In the genomic region with DNA sequence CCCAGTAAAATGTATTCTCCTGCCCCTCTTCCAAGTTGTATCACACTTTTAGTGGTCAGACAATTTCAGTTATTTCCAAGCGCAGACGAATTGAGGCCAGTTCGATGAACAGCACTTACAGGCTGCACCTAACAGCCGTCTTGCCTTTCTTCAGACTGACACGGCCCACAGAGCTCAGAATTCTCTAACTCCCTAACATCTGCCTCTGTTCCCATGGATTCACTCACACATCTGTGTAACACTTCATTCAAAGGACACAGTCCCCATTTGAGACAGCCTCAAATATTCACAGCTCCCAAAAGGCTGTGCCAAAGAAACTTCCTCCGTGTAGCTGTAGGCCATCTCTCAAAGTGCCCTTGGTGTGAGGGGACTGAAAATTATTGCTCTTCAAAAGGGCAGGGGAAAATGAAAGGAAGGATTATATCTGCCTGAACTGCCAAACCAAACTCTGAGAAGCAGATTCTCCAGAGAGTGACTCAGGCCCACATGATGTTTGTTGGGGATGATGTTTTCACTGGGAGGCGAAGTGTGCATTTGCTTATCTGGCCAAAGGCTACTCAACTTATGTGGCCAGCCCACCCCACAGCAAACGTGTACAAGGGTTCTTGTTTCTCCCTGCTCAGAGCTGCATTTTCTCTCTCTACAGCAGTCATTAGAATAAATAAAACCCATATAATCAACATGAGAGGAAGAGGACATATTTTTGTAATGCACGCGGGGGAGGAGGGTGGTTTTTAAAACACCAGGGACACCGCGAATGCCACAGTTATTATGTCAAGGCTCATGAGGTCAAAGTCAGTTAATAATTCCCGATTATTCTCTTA, we compare ENCODE assay signal across 1 cellular context.
TF ChIP-seq lines count a peak whose summit lies in the region.

No MANE protein-coding gene starts in this region.

TF ChIP-seq in HEK293, 187 proteins besides CTCF, POLR2A, EP300 and RAD21 (continued from another document):
- TF ChIP-seq, protein P1, sequence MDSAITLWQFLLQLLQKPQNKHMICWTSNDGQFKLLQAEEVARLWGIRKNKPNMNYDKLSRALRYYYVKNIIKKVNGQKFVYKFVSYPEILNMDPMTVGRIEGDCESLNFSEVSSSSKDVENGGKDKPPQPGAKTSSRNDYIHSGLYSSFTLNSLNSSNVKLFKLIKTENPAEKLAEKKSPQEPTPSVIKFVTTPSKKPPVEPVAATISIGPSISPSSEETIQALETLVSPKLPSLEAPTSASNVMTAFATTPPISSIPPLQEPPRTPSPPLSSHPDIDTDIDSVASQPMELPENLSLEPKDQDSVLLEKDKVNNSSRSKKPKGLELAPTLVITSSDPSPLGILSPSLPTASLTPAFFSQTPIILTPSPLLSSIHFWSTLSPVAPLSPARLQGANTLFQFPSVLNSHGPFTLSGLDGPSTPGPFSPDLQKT (IDR thresholded peaks at IDR 0.05; ENCODE audit: borderline replicate concordance, low read depth, low read length) = no peak
- TF ChIP-seq, protein P2, sequence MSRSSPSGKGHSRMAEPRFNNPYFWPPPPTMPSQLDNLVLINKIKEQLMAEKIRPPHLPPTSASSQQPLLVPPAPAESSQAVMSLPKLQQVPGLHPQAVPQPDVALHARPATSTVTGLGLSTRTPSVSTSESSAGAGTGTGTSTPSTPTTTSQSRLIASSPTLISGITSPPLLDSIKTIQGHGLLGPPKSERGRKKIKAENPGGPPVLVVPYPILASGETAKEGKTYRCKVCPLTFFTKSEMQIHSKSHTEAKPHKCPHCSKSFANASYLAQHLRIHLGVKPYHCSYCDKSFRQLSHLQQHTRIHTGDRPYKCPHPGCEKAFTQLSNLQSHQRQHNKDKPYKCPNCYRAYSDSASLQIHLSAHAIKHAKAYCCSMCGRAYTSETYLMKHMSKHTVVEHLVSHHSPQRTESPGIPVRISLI (tag by site-specific recombination; IDR thresholded peaks at IDR 0.05) = no peak
- TF ChIP-seq ZNF514 (tag by site-specific recombination; IDR thresholded peaks at IDR 0.05) = no peak
- TF ChIP-seq, protein P3, sequence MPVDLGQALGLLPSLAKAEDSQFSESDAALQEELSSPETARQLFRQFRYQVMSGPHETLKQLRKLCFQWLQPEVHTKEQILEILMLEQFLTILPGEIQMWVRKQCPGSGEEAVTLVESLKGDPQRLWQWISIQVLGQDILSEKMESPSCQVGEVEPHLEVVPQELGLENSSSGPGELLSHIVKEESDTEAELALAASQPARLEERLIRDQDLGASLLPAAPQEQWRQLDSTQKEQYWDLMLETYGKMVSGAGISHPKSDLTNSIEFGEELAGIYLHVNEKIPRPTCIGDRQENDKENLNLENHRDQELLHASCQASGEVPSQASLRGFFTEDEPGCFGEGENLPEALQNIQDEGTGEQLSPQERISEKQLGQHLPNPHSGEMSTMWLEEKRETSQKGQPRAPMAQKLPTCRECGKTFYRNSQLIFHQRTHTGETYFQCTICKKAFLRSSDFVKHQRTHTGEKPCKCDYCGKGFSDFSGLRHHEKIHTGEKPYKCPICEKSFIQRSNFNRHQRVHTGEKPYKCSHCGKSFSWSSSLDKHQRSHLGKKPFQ (tag by site-specific recombination; IDR thresholded peaks at IDR 0.05) = no peak
- no peak for TF ChIP-seq MEIS1 (CRISPR knock-in tag; IDR thresholded peaks at IDR 0.05; ENCODE audit: borderline replicate concordance)
- TF ChIP-seq ZNF473 (tag by site-specific recombination; IDR thresholded peaks at IDR 0.05) = no peak
- TF ChIP-seq ZNF239 (tag by site-specific recombination; IDR thresholded peaks at IDR 0.05) = no peak
- TF ChIP-seq KLF1 (tag by site-specific recombination; IDR thresholded peaks at IDR 0.05) = no peak
- no peak for TF ChIP-seq TCF7L2 (IDR thresholded peaks at IDR 0.05; ENCODE audit: borderline replicate concordance, low read depth, low read length)
- no peak for TF ChIP-seq ZSCAN23 (tag by site-specific recombination; IDR thresholded peaks at IDR 0.05)
- TF ChIP-seq ZNF658 (tag by site-specific recombination; IDR thresholded peaks at IDR 0.05) = no peak
- TF ChIP-seq SCRT1 (tag by site-specific recombination; IDR thresholded peaks at IDR 0.05; ENCODE audit: borderline replicate concordance) = no peak
- no peak for TF ChIP-seq ZNF350 (tag by site-specific recombination; IDR thresholded peaks at IDR 0.05)
- no peak for TF ChIP-seq ZNF214 (tag by site-specific recombination; IDR thresholded peaks at IDR 0.05; ENCODE audit: borderline replicate concordance)
- TF ChIP-seq ZNF292 (tag by site-specific recombination; IDR thresholded peaks at IDR 0.05; ENCODE audit: borderline replicate concordance, low read depth) = no peak
- TF ChIP-seq ZNF2 (tag by site-specific recombination; IDR thresholded peaks at IDR 0.05) = no peak
- no peak for TF ChIP-seq ZNF10 (tag by site-specific recombination; IDR thresholded peaks at IDR 0.05)
- TF ChIP-seq, protein P4, sequence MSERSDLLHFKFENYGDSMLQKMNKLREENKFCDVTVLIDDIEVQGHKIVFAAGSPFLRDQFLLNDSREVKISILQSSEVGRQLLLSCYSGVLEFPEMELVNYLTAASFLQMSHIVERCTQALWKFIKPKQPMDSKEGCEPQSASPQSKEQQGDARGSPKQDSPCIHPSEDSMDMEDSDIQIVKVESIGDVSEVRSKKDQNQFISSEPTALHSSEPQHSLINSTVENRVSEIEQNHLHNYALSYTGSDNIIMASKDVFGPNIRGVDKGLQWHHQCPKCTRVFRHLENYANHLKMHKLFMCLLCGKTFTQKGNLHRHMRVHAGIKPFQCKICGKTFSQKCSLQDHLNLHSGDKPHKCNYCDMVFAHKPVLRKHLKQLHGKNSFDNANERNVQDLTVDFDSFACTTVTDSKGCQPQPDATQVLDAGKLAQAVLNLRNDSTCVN (tag by site-specific recombination; optimal IDR thresholded peaks at IDR 0.05) = no peak
TF ChIP-seq in HEK293: peak in this region for 9.
